In genomic region chrX:129511689-129512088, GRCh38 we compare ENCODE assay signal across 22 cellular contexts. TPM values are rescaled to one million over a fixed set of nuclear protein-coding genes. Genes with fewer than 3 reads are reported as not detected.
"Had no signal": no experiment of that assay in that cellular context is flagged by ENCODE, and none has a peak within 500 bp of the region (broad histone marks: within the 10 kb centered on the region; RNA-seq: fewer than 3 reads in every experiment).

No MANE protein-coding gene starts in this region.

- H3K9ac ChIP-seq: KMS-11 had no signal

- H3K9me3 Mint-ChIP-seq: activated CD4-positive, alpha-beta memory T cell treated with anti-CD3 and anti-CD28 coated beads, Interleukin-2, amount 10 ng/mL, durations not matched to agents 7 days and 5 days; T-cell had no signal

- H3K27me3 ChIP-seq: body of pancreas, SJSA1 had no signal

- ATAC-seq: activated CD4-positive, alpha-beta T cell treated with anti-CD3 and anti-CD28 coated beads for 36 hours; body of pancreas; PC-3; T-cell had no signal

- H3K27ac Mint-ChIP-seq: activated CD4-positive, alpha-beta memory T cell treated with anti-CD3 and anti-CD28 coated beads, Interleukin-2, amount 10 ng/mL, durations not matched to agents 7 days and 5 days; activated CD4-positive, alpha-beta T cell treated with anti-CD3 and anti-CD28 coated beads for 36 hours; T-cell had no signal

- H3K4me3 Mint-ChIP-seq: activated CD4-positive, alpha-beta memory T cell treated with anti-CD3 and anti-CD28 coated beads, Interleukin-2, amount 10 ng/mL, durations not matched to agents 7 days and 5 days; activated CD4-positive, alpha-beta T cell treated with anti-CD3 and anti-CD28 coated beads for 36 hours; T-cell had no signal

- H3K4me2 ChIP-seq: KMS-11 had no signal

- DNase-seq: activated CD4-positive, alpha-beta memory T cell treated with anti-CD3 and anti-CD28 coated beads, Interleukin-2, amount 10 ng/mL, durations not matched to agents 7 days and 5 days; activated CD4-positive, alpha-beta T cell treated with anti-CD3 and anti-CD28 coated beads for 36 hours; activated CD4-positive, alpha-beta T cell treated with anti-CD3 and anti-CD28 coated beads, Interleukin-2, amount 50 U/mL, for 1 hour; activated CD8-positive, alpha-beta memory T cell treated with anti-CD3 and anti-CD28 coated beads, Interleukin-2, amount 50 U/mL, for 4 hours; activated naive CD4-positive, alpha-beta T cell treated with anti-CD3 and anti-CD28 coated beads, Interleukin-2, amount 50 U/mL, for 16 hours; aorta; body of pancreas; central memory CD4-positive, alpha-beta T cell; MV-4-11; NCI-H1105; NCI-H1436; NCI-H187; NCI-H2081; NCI-H510A treated with DMSO at 0.1 percent for 48 hours; NCI-H69; PC-3; SHP77; T-cell; T-helper 2 cell; WERI-Rb-1 had no signal

- H3K4me1 ChIP-seq: body of pancreas, SJSA1 had no signal

- H3K9me3 ChIP-seq: body of pancreas, SJSA1 had no signal

- H3K4me1 Mint-ChIP-seq: activated CD4-positive, alpha-beta memory T cell treated with anti-CD3 and anti-CD28 coated beads, Interleukin-2, amount 10 ng/mL, durations not matched to agents 7 days and 5 days; activated CD4-positive, alpha-beta T cell treated with anti-CD3 and anti-CD28 coated beads for 36 hours; T-cell had no signal

- H3K4me3 ChIP-seq: body of pancreas, SJSA1 had no signal

- H3K27ac ChIP-seq: KMS-11, SJSA1, WERI-Rb-1 had no signal

RNA-seq across cellular contexts. Expression of gene SMARCA1, which starts 11.6 kb away (rescaled TPM):
- total RNA-seq: activated CD4-positive, alpha-beta memory T cell treated with anti-CD3 and anti-CD28 coated beads, Interleukin-2, amount 10 ng/mL, durations not matched to agents 7 days and 5 days had no signal
